15 cellular contexts compared by ENCODE assay signal in the genomic region with DNA sequence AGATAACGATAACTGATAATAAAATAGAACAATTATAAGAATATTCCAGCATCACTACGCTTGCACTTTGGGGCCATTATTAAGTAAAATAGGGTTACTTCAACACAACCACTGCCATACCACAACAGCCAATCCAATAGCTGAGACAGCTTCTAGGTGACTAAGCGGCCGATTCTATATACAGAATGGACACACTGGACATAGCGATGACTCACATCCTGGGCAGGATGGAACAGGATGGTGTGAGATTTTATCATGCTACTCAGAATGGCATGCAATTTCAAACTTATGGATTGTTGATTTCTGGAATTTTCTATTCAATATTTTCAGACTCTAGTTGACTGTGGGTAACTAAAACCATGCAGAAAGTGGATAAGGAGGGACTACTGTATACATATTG.
DNase-seq lines count a peak whose midpoint lies in the region; ATAC-seq, FAIRE-seq and TF ChIP-seq lines count a peak whose summit lies in the region.
"Had no signal": no experiment of that assay in that cellular context is flagged by ENCODE, and none has a peak within 500 bp of the region (broad histone marks: within the 10 kb centered on the region; RNA-seq: fewer than 3 reads in every experiment).

No MANE protein-coding gene starts in this region.

- TF ChIP-seq CTCF in AG04450 (IDR thresholded peaks at IDR 0.05; ENCODE audit: low read depth, low read length) (no peak), astrocyte of the spinal cord (IDR thresholded peaks at IDR 0.05; ENCODE audit: low read depth, low read length) (no peak)

- H3K36me3 Mint-ChIP-seq in activated naive CD4-positive, alpha-beta T cell treated with anti-CD3 and anti-CD28 coated beads, Interleukin-2, amount 10 ng/mL, durations not matched to agents 7 days and 5 days, result no peaks in the 10 kb centered on the region

- peak; percentile 79 for FAIRE-seq in HTR-8/SVneo (lab: Jason Lieb, UNC)
- FAIRE-seq: endometrium, islet of Langerhans had no signal

- DNase-seq in AG04450 (ENCODE audit: low read depth, low spot score), result peak; percentile 64
- peak; percentile 68 for DNase-seq in HTR-8/SVneo (ENCODE audit: insufficient read length, low spot score)
- DNase-seq in astrocyte of the spinal cord (ENCODE audit: low read depth, low spot score), result peak; percentile 90
- DNase-seq in islet precursor cell, result peak; percentile 57
- DNase-seq in activated naive CD4-positive, alpha-beta T cell treated with anti-CD3 and anti-CD28 coated beads, Interleukin-2, amount 10 ng/mL, durations not matched to agents 7 days and 5 days, result no peak
- DNase-seq in activated T-cell treated with anti-CD3 and anti-CD28 coated beads, Interleukin-2, amount 50 U/mL, for 48 hours, result no peak
- no peak for DNase-seq in SIG-M5 treated with dmso at 0.1 percent for 504 hours (lab: John Stamatoyannopoulos, UW; ENCODE audit: unreplicated experiment)
- DNase-seq: activated naive CD4-positive, alpha-beta T cell treated with anti-CD3 and anti-CD28 coated beads, Interleukin-2, amount 50 U/mL, for 16 hours; BE2C; NCI-H526; stimulated activated CD4-positive, alpha-beta T cell treated with anti-CD3 and anti-CD28 coated beads, Interleukin-2, amount 100 ng/mL, for 24 hours had no signal

- H3K9me3 ChIP-seq in AG04450 (ENCODE audit: control insufficient read depth, insufficient read depth, low read length), result no peaks in the 10 kb centered on the region
- H3K9me3 ChIP-seq: BE2C had no signal

- H3K27me3 Mint-ChIP-seq in activated naive CD4-positive, alpha-beta T cell treated with anti-CD3 and anti-CD28 coated beads, Interleukin-2, amount 10 ng/mL, durations not matched to agents 7 days and 5 days, result no peaks in the 10 kb centered on the region
- H3K27me3 Mint-ChIP-seq: stimulated activated naive CD8-positive, alpha-beta T cell treated with anti-CD3 and anti-CD28 coated beads, Interleukin-15, Interleukin-2, amounts not matched to agents 100 ng/mL and 50 ng/mL, for 24 hours had no signal

- no peak overlapping the region for H3K4me3 Mint-ChIP-seq in activated naive CD4-positive, alpha-beta T cell treated with anti-CD3 and anti-CD28 coated beads, Interleukin-2, amount 10 ng/mL, durations not matched to agents 7 days and 5 days
- H3K4me3 Mint-ChIP-seq: stimulated activated naive CD8-positive, alpha-beta T cell treated with anti-CD3 and anti-CD28 coated beads, Interleukin-15, Interleukin-2, amounts not matched to agents 100 ng/mL and 50 ng/mL, for 24 hours had no signal

- POLR2A ChIA-PET in AG04450 (lab: Yijun Ruan, JAX), result interaction anchor here (0.5 kb wide), 1 partner anchor 454 kb away, joined by 3 read pairs; no protein-coding TSS in a partner anchor

- CTCF ChIA-PET in AG04450 (lab: Charles Lee), result no interaction called here
- CTCF ChIA-PET in activated naive CD4-positive, alpha-beta T cell treated with anti-CD3 and anti-CD28 coated beads, Interleukin-2, amount 10 ng/mL, durations not matched to agents 7 days and 5 days (lab: Charles Lee), result no interaction called here

- no peak overlapping the region for H3K27ac Mint-ChIP-seq in activated naive CD4-positive, alpha-beta T cell treated with anti-CD3 and anti-CD28 coated beads, Interleukin-2, amount 10 ng/mL, durations not matched to agents 7 days and 5 days
- H3K27ac Mint-ChIP-seq: stimulated activated naive CD8-positive, alpha-beta T cell treated with anti-CD3 and anti-CD28 coated beads, Interleukin-15, Interleukin-2, amounts not matched to agents 100 ng/mL and 50 ng/mL, for 24 hours had no signal

- no peaks in the 10 kb centered on the region for H3K4me1 Mint-ChIP-seq in activated naive CD4-positive, alpha-beta T cell treated with anti-CD3 and anti-CD28 coated beads, Interleukin-2, amount 10 ng/mL, durations not matched to agents 7 days and 5 days

- H3K4me3 ChIP-seq in AG04450 (ENCODE audit: low read depth, low read length), result no peak overlapping the region
- no peak overlapping the region for H3K4me3 ChIP-seq in astrocyte of the spinal cord (ENCODE audit: low read depth, low read length)

- peaks cover 2% of the 10 kb centered on the region for H3K9me3 Mint-ChIP-seq in activated naive CD4-positive, alpha-beta T cell treated with anti-CD3 and anti-CD28 coated beads, Interleukin-2, amount 10 ng/mL, durations not matched to agents 7 days and 5 days

- in situ Hi-C loops in astrocyte of the spinal cord (cut with HindIII; ENCODE audit: low sequenced_read_pairs), result no loop called here

- no peak for ATAC-seq in HG02759 (IDR thresholded peaks at IDR 0.05; ENCODE audit: unreplicated experiment)

- H3K27me3 ChIP-seq in AG04450 (ENCODE audit: control insufficient read depth, insufficient read depth, low read length), result no peaks in the 10 kb centered on the region
- H3K27me3 ChIP-seq: BE2C had no signal

- no peak overlapping the region for H3K27ac ChIP-seq in AG04450 (ENCODE audit: low read depth, low read length)

Comparison
In these comparisons a context has a peak if more than half of its experiments do, and no peak if none do; other contexts are left out.
1. DNase-seq: peak in AG04450 (single experiment), HTR-8/SVneo (single experiment), astrocyte of the spinal cord (single experiment) and islet precursor cell (single experiment); none in activated naive CD4-positive, alpha-beta T cell treated with anti-CD3 and anti-CD28 coated beads, Interleukin-2, amount 10 ng/mL, durations not matched to agents 7 days and 5 days (single experiment), activated T-cell treated with anti-CD3 and anti-CD28 coated beads, Interleukin-2, amount 50 U/mL, for 48 hours (0 of 2) and SIG-M5 treated with dmso at 0.1 percent for 504 hours (single experiment).